In the genomic region with DNA sequence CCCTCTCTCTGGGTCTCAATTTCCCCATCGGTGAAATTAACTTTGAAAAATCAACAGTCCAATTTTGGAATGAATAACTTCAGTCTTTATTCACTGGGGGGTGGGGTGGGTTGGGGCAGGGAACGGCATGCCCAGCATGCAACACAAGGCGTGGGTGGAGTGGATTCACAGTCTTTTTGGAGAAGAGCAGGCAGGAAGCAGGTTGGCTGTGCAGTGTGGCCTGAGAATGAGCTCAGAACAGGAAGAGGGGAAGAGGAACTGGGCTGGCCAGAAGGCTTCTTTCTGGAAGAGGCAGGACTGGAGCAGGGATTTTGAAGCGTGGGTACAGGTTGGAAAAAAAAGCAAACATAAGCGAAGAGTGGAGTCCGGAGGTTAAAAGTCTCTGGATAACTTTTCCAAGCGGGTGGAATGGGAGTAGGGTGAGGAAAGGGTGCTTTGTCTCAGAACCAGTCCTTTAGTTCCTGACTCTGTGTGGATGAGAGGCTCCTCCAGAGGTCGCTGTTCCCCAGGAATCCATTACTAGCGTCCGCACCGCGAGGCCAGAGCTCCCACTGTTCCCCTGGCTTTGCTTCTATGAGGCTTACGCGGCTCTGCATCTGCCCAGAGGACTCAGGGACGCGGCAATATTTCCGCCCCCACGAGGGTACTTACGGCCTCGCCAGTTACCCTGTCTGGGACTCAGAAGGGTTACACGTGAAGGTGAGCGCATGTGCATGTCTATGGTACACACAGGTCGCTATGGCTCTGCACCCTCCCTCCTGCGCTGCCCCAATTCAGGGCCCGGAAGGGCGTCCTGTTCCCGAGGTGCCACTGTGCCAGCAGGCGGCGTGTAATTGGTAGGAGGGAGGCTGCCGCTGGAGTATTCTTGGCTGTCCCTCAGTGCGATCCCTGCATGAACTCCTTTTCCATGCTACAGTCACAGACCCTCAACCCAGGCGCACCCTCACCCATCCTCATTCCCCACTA, we compare ENCODE assay signal across 8 cellular contexts. TPM values are rescaled to one million over a fixed set of nuclear protein-coding genes. Genes with fewer than 3 reads are reported as not detected.
DNase-seq lines count a peak whose midpoint lies in the region; ATAC-seq and TF ChIP-seq lines count a peak whose summit lies in the region.

No MANE protein-coding gene starts in this region.

- no peak overlapping the region for H3K27ac ChIP-seq in SU-DHL-6 (ENCODE audit: low read depth, low read length)
- no peak overlapping the region for H3K27ac ChIP-seq in right atrium auricular region
- H3K27ac ChIP-seq in psoas muscle, result no peak overlapping the region

- H3K27me3 ChIP-seq in SU-DHL-6 (ENCODE audit: low read length), result no peaks in the 10 kb centered on the region
- peaks cover 14 to 49% of the 10 kb centered on the region in 2 donors for H3K27me3 ChIP-seq in right atrium auricular region
- H3K27me3 ChIP-seq in psoas muscle (ENCODE audit: insufficient read depth in 3 of 3, low read length in 2 of 3), result peaks cover 0 to 78% (median 33%) of the 10 kb centered on the region in 3 donors

- WGBS in psoas muscle, 3 donors, result 18 to 23% (median 21%) methylated on average over 32 of the region's 32 CpGs

- H3F3A ChIP-seq in SU-DHL-6 (ENCODE audit: insufficient read depth), result no peaks in the 10 kb centered on the region

- H3K9me2 ChIP-seq in SU-DHL-6 (replicated peaks; ENCODE audit: insufficient read depth, low read length), result no peaks in the 10 kb centered on the region

- no peak overlapping the region for H2AFZ ChIP-seq in SU-DHL-6 (ENCODE audit: low read depth, low read length, severe bottlenecking)

- DNase-seq in HPDE6-E6E7 (ENCODE audit: extremely low spot score) (peak; percentile 26), anterior cingulate cortex (lab: John Stamatoyannopoulos, UW) (peak in 52 of 58 donors; percentile 1 to 82 (median 36)), right atrium auricular region (ENCODE audit: low spot score) (peak; percentile 68), psoas muscle (peak; percentile 69 to 81), NCI-H774 (lab: John Stamatoyannopoulos, UW) (no peak), DMS153 treated with DMSO at 0.1 percent for 48 hours (lab: John Stamatoyannopoulos, UW; ENCODE audit: unreplicated experiment) (no peak)

- no peak overlapping the region for H3K4me3 ChIP-seq in SU-DHL-6 (ENCODE audit: insufficient read depth, low read length, poor library complexity, severe bottlenecking)
- peak overlapping the region in 1 of 2 donors; percentile 14 for H3K4me3 ChIP-seq in right atrium auricular region
- no peak overlapping the region for H3K4me3 ChIP-seq in psoas muscle

- H3K9me3 ChIP-seq in SU-DHL-6 (ENCODE audit: insufficient read depth, low read length), result no peaks in the 10 kb centered on the region
- H3K9me3 ChIP-seq in right atrium auricular region, result no peaks in the 10 kb centered on the region
- no peaks in the 10 kb centered on the region for H3K9me3 ChIP-seq in psoas muscle

- H3K4me2 ChIP-seq in SU-DHL-6 (ENCODE audit: low read depth, low read length, poor library complexity, severe bottlenecking), result no peak overlapping the region

- intact Hi-C loops in psoas muscle (cut with DNase I), result no loop called here

- H3K36me3 ChIP-seq in SU-DHL-6 (ENCODE audit: low read length) (no peaks in the 10 kb centered on the region), right atrium auricular region (no peaks in the 10 kb centered on the region), psoas muscle (ENCODE audit: insufficient read depth in 1 of 2, low read depth in 1 of 2) (no peaks in the 10 kb centered on the region)

- TF ChIP-seq CTCF in GM12872 (IDR thresholded peaks at IDR 0.05; ENCODE audit: insufficient read depth, low read depth, low read length) (peak; percentile 90), SU-DHL-6 (IDR thresholded peaks at IDR 0.05; ENCODE audit: insufficient read depth, low read length, poor library complexity, severe bottlenecking) (peak; percentile 16), right atrium auricular region (IDR thresholded peaks at IDR 0.05) (peak; percentile 44 to 79), psoas muscle (IDR thresholded peaks at IDR 0.05) (peak; percentile 57)

- H3K4me1 ChIP-seq in right atrium auricular region (peaks cover 0 to 47% of the 10 kb centered on the region in 2 donors), psoas muscle (no peaks in the 10 kb centered on the region)

- peaks cover 56% of the 10 kb centered on the region for H3K79me2 ChIP-seq in SU-DHL-6 (ENCODE audit: insufficient read depth, low read length)

- ATAC-seq in psoas muscle, result peak; percentile 49 to 71 (median 58)

- no peaks in the 10 kb centered on the region for H4K20me1 ChIP-seq in SU-DHL-6 (ENCODE audit: low read depth, low read length)

- H3K9ac ChIP-seq in SU-DHL-6 (ENCODE audit: low read length), result no peak overlapping the region

RNA-seq across cellular contexts. Expression of gene FOXD2, which starts 5.5 kb away (rescaled TPM):
- total RNA-seq in right atrium auricular region, result under 1 TPM in 1 of 2 donors, not detected in 1; 0.04 TPM
- total RNA-seq in psoas muscle, result under 1 TPM; 0.04 to 0.13 (median 0.09) TPM
- under 1 TPM; 0.04 TPM for polyA plus RNA-seq in psoas muscle

RNA-seq across cellular contexts. Expression of gene FOXE3, which starts 16.3 kb away (rescaled TPM):
- not detected for total RNA-seq in right atrium auricular region
- total RNA-seq in psoas muscle, result under 1 TPM in 1 of 4 donors, not detected in 3; 0.10 TPM
- under 1 TPM in 2 of 3 donors, not detected in 1; 0.03 to 0.08 TPM for polyA plus RNA-seq in psoas muscle

Comparison
In these comparisons a context has a peak if more than half of its experiments do, and no peak if none do; other contexts are left out.
1. CTCF ChIP-seq: peak in every context shown above with its lines; median percentile 90 in GM12872; 62 in right atrium auricular region; 57 in psoas muscle; 16 in SU-DHL-6.
2. DNase-seq: peak in HPDE6-E6E7 (single experiment), anterior cingulate cortex (52 of 58), right atrium auricular region (single experiment) and psoas muscle (2 of 2); none in NCI-H774 (single experiment) and DMS153 treated with DMSO at 0.1 percent for 48 hours (single experiment).